Comparison of ENCODE assay signal across 12 cellular contexts in the genomic region with DNA sequence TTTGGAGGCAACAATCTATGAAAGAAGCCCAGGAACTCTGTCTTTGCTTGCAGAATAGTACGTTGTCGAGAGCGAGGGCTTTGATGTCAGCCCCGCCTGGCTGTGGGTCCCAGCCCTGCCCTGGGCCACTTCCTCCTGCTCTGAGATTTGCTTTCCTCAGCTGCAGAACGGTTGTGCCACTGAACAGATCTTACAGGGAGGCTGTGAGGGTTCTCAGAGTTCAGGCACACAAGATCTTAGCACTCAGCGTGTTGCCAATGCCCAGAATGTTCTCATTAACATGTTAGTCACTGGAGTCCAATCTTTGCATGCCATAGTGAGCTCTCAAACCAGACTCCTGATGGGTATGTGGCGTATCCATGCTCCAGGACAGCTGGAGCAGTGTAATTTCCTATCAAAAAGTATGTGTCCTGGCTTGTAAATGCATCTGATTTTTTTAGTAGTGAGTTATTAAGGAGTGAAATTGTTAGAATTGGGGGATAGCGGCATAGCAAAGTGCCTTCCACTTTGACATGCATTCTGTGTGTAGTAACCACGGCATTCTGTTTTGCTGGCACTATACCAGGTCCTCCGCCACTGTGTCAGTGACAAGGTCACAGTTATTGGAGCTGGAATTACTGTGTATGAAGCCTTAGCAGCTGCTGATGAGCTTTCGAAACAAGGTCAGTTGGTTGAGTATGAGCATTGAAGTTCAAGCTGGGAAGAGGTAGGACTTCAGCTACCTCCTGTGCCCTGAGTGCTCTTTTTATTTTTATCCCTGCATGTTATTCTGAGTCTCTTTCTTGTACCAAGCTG. TPM values are rescaled to one million over a fixed set of nuclear protein-coding genes. Genes with fewer than 3 reads are reported as not detected.
DNase-seq lines count a peak whose midpoint lies in the region; ATAC-seq and TF ChIP-seq lines count a peak whose summit lies in the region.
"Had no signal": no experiment of that assay in that cellular context is flagged by ENCODE, and none has a peak within 500 bp of the region (broad histone marks: within the 10 kb centered on the region; RNA-seq: fewer than 3 reads in every experiment).

No MANE protein-coding gene starts in this region.

- H3K4me3 ChIP-seq in suprapubic skin, result no peak overlapping the region
- H3K4me3 ChIP-seq: body of pancreas, neural progenitor cell had no signal

- H3K4me1 ChIP-seq in suprapubic skin, result peaks cover 11% of the 10 kb centered on the region

- no peaks in the 10 kb centered on the region for H3K9me3 ChIP-seq in suprapubic skin
- H3K9me3 ChIP-seq: body of pancreas had no signal

- peak; percentile 52 for DNase-seq in activated CD4-positive, alpha-beta T cell treated with anti-CD3 and anti-CD28 coated beads for 36 hours
- DNase-seq in activated CD4-positive, alpha-beta T cell treated with anti-CD3 and anti-CD28 coated beads, Interleukin-2, amount 50 U/mL, for 4 hours, result no peak
- DNase-seq in activated CD4-positive, alpha-beta memory T cell treated with anti-CD3 and anti-CD28 coated beads, Interleukin-2, amount 10 ng/mL, durations not matched to agents 7 days and 5 days, result peak; percentile 64
- DNase-seq in fibroblast of gingiva (ENCODE audit: low read depth) (peak; percentile 55), suprapubic skin (ENCODE audit: low spot score in 2 of 2) (no peak)
- DNase-seq in stimulated activated naive B cell treated with anti-CD40 and anti-IgM and Interleukin-4, amounts not matched to agents 10 μg/mL and 1 μg/mL and 100 μg/mL, for 72 hours, result no peak
- DNase-seq: NCI-H226, T-helper 9 cell had no signal

- 55% methylated on average over 11 of the region's 11 CpGs for WGBS in suprapubic skin

- no peaks in the 10 kb centered on the region for H3K27me3 ChIP-seq in suprapubic skin
- H3K27me3 ChIP-seq: body of pancreas, neural progenitor cell had no signal

- no peaks in the 10 kb centered on the region for H3K9me3 Mint-ChIP-seq in activated CD4-positive, alpha-beta T cell treated with anti-CD3 and anti-CD28 coated beads for 36 hours (ENCODE audit: low read depth)
- H3K9me3 Mint-ChIP-seq in activated CD4-positive, alpha-beta memory T cell treated with anti-CD3 and anti-CD28 coated beads, Interleukin-2, amount 10 ng/mL, durations not matched to agents 7 days and 5 days, result no peaks in the 10 kb centered on the region
- no peaks in the 10 kb centered on the region for H3K9me3 Mint-ChIP-seq in stimulated activated naive B cell treated with anti-CD40 and anti-IgM and Interleukin-4, amounts not matched to agents 10 μg/mL and 1 μg/mL and 100 μg/mL, for 72 hours

- TF ChIP-seq CTCF in suprapubic skin (IDR thresholded peaks at IDR 0.05), result no peak

- ATAC-seq in activated CD4-positive, alpha-beta T cell treated with anti-CD3 and anti-CD28 coated beads for 36 hours, result peak; percentile 87
- peak; percentile 69 to 79 for ATAC-seq in stimulated activated naive B cell treated with anti-CD40 and anti-IgM and Interleukin-4, amounts not matched to agents 10 μg/mL and 1 μg/mL and 100 μg/mL, for 72 hours (replicated peaks)
- no peak for ATAC-seq in GM21717 (IDR thresholded peaks at IDR 0.05; ENCODE audit: unreplicated experiment)
- no peak for ATAC-seq in GM18520 (IDR thresholded peaks at IDR 0.05; ENCODE audit: unreplicated experiment)
- ATAC-seq: body of pancreas had no signal

- POLR2A ChIA-PET in activated CD4-positive, alpha-beta T cell treated with anti-CD3 and anti-CD28 coated beads for 36 hours (lab: Charles Lee), result no interaction called here
- POLR2A ChIA-PET in activated CD4-positive, alpha-beta memory T cell treated with anti-CD3 and anti-CD28 coated beads, Interleukin-2, amount 10 ng/mL, durations not matched to agents 7 days and 5 days (lab: Charles Lee), result interaction anchor here (0.9 to 1.9 kb wide), 2 partner anchors 14 to 234 kb away, joined by 3 to 4 read pairs; no protein-coding TSS in a partner anchor

- CTCF ChIA-PET in activated CD4-positive, alpha-beta T cell treated with anti-CD3 and anti-CD28 coated beads for 36 hours (lab: Charles Lee), result interaction anchor here (0.7 to 2.4 kb wide), 5 partner anchors 17 to 346 kb away, joined by 3 to 8 read pairs (median 3); no protein-coding TSS in a partner anchor
- CTCF ChIA-PET in activated CD4-positive, alpha-beta memory T cell treated with anti-CD3 and anti-CD28 coated beads, Interleukin-2, amount 10 ng/mL, durations not matched to agents 7 days and 5 days (lab: Charles Lee), result interaction anchor here (1.0 to 3.0 kb wide), 3 partner anchors 10 to 30 kb away, joined by 4 to 19 read pairs (median 12); no protein-coding TSS in a partner anchor

- intact Hi-C loops in activated CD4-positive, alpha-beta T cell treated with anti-CD3 and anti-CD28 coated beads for 36 hours (cut with DNase I, micrococcal nuclease), result loop anchor here in 1 of 2 experiments (5.0 kb wide), 1 partner anchor 45 kb away; the partner anchor contains the start of gene FLNA

- TF ChIP-seq EP300 in suprapubic skin (IDR thresholded peaks at IDR 0.05), result no peak

- peaks cover 39% of the 10 kb centered on the region for H3K4me1 Mint-ChIP-seq in activated CD4-positive, alpha-beta T cell treated with anti-CD3 and anti-CD28 coated beads for 36 hours
- H3K4me1 Mint-ChIP-seq in activated CD4-positive, alpha-beta memory T cell treated with anti-CD3 and anti-CD28 coated beads, Interleukin-2, amount 10 ng/mL, durations not matched to agents 7 days and 5 days, result peaks cover 30% of the 10 kb centered on the region
- H3K4me1 Mint-ChIP-seq in stimulated activated naive B cell treated with anti-CD40 and anti-IgM and Interleukin-4, amounts not matched to agents 10 μg/mL and 1 μg/mL and 100 μg/mL, for 72 hours, result peaks cover 11 to 22% of the 10 kb centered on the region in 2 donors

- peak overlapping the region; percentile 82 for H3K27ac Mint-ChIP-seq in activated CD4-positive, alpha-beta T cell treated with anti-CD3 and anti-CD28 coated beads for 36 hours
- peak overlapping the region; percentile 84 for H3K27ac Mint-ChIP-seq in activated CD4-positive, alpha-beta memory T cell treated with anti-CD3 and anti-CD28 coated beads, Interleukin-2, amount 10 ng/mL, durations not matched to agents 7 days and 5 days
- H3K27ac Mint-ChIP-seq in stimulated activated naive B cell treated with anti-CD40 and anti-IgM and Interleukin-4, amounts not matched to agents 10 μg/mL and 1 μg/mL and 100 μg/mL, for 72 hours, result no peak overlapping the region
- H3K27ac Mint-ChIP-seq: neural progenitor cell had no signal

- H3K36me3 Mint-ChIP-seq in activated CD4-positive, alpha-beta T cell treated with anti-CD3 and anti-CD28 coated beads for 36 hours (ENCODE audit: low read depth), result no peaks in the 10 kb centered on the region
- H3K36me3 Mint-ChIP-seq in activated CD4-positive, alpha-beta memory T cell treated with anti-CD3 and anti-CD28 coated beads, Interleukin-2, amount 10 ng/mL, durations not matched to agents 7 days and 5 days (ENCODE audit: low read depth), result no peaks in the 10 kb centered on the region
- no peaks in the 10 kb centered on the region for H3K36me3 Mint-ChIP-seq in stimulated activated naive B cell treated with anti-CD40 and anti-IgM and Interleukin-4, amounts not matched to agents 10 μg/mL and 1 μg/mL and 100 μg/mL, for 72 hours
- H3K36me3 Mint-ChIP-seq: neural progenitor cell had no signal

- TF ChIP-seq POLR2A in suprapubic skin (IDR thresholded peaks at IDR 0.05), result no peak

- no peak overlapping the region for H3K27ac ChIP-seq in suprapubic skin
- H3K27ac ChIP-seq: body of pancreas, neural progenitor cell had no signal

- no peaks in the 10 kb centered on the region for H3K27me3 Mint-ChIP-seq in activated CD4-positive, alpha-beta T cell treated with anti-CD3 and anti-CD28 coated beads for 36 hours
- H3K27me3 Mint-ChIP-seq in activated CD4-positive, alpha-beta memory T cell treated with anti-CD3 and anti-CD28 coated beads, Interleukin-2, amount 10 ng/mL, durations not matched to agents 7 days and 5 days, result no peaks in the 10 kb centered on the region
- no peaks in the 10 kb centered on the region for H3K27me3 Mint-ChIP-seq in stimulated activated naive B cell treated with anti-CD40 and anti-IgM and Interleukin-4, amounts not matched to agents 10 μg/mL and 1 μg/mL and 100 μg/mL, for 72 hours

- H3K36me3 ChIP-seq in suprapubic skin, result no peaks in the 10 kb centered on the region
- H3K36me3 ChIP-seq: neural progenitor cell had no signal

- peak overlapping the region; percentile 39 for H3K4me3 Mint-ChIP-seq in activated CD4-positive, alpha-beta T cell treated with anti-CD3 and anti-CD28 coated beads for 36 hours
- peak overlapping the region; percentile 40 for H3K4me3 Mint-ChIP-seq in activated CD4-positive, alpha-beta memory T cell treated with anti-CD3 and anti-CD28 coated beads, Interleukin-2, amount 10 ng/mL, durations not matched to agents 7 days and 5 days
- H3K4me3 Mint-ChIP-seq in stimulated activated naive B cell treated with anti-CD40 and anti-IgM and Interleukin-4, amounts not matched to agents 10 μg/mL and 1 μg/mL and 100 μg/mL, for 72 hours, result no peak overlapping the region
- H3K4me3 Mint-ChIP-seq: neural progenitor cell had no signal

RNA-seq across cellular contexts. Expression of gene TKTL1, which starts 31.6 kb away (rescaled TPM):
- total RNA-seq in activated CD4-positive, alpha-beta T cell treated with anti-CD3 and anti-CD28 coated beads for 36 hours, result under 1 TPM in 1 of 2 experiments, not detected in 1; 0.23 TPM
- 1 to 10 TPM in 1 of 2 experiments, under 1 TPM in 1; 0.85 to 2.0 TPM for total RNA-seq in activated CD4-positive, alpha-beta memory T cell treated with anti-CD3 and anti-CD28 coated beads, Interleukin-2, amount 10 ng/mL, durations not matched to agents 7 days and 5 days
- total RNA-seq in suprapubic skin, result under 1 TPM in 3 of 4 donors, not detected in 1; 0.24 to 0.51 (median 0.34) TPM
- total RNA-seq: body of pancreas had no signal

RNA-seq across cellular contexts. Expression of gene TEX28, which starts 32.3 kb away (rescaled TPM):
- total RNA-seq in activated CD4-positive, alpha-beta T cell treated with anti-CD3 and anti-CD28 coated beads for 36 hours, result not detected
- not detected for total RNA-seq in activated CD4-positive, alpha-beta memory T cell treated with anti-CD3 and anti-CD28 coated beads, Interleukin-2, amount 10 ng/mL, durations not matched to agents 7 days and 5 days
- 1 to 10 TPM in 1 of 4 donors, not detected in 3; 3.3 TPM for total RNA-seq in suprapubic skin
- total RNA-seq: body of pancreas had no signal

RNA-seq across cellular contexts. Expression of gene FLNA, which starts 47.2 kb away (rescaled TPM):
- 1,000 to 10,000 TPM in 1 of 2 experiments, 100 to 1,000 TPM in 1; 891 to 1,083 TPM for total RNA-seq in activated CD4-positive, alpha-beta T cell treated with anti-CD3 and anti-CD28 coated beads for 36 hours
- 1,000 to 10,000 TPM; 1,571 to 1,579 TPM for total RNA-seq in activated CD4-positive, alpha-beta memory T cell treated with anti-CD3 and anti-CD28 coated beads, Interleukin-2, amount 10 ng/mL, durations not matched to agents 7 days and 5 days
- total RNA-seq in suprapubic skin, result 100 to 1,000 TPM; 374 to 402 (median 386) TPM

RNA-seq across cellular contexts. Expression of gene EMD, which starts 51.9 kb away (rescaled TPM):
- total RNA-seq in activated CD4-positive, alpha-beta T cell treated with anti-CD3 and anti-CD28 coated beads for 36 hours, result 10 to 100 TPM; 75.9 to 89.4 TPM
- total RNA-seq in activated CD4-positive, alpha-beta memory T cell treated with anti-CD3 and anti-CD28 coated beads, Interleukin-2, amount 10 ng/mL, durations not matched to agents 7 days and 5 days, result 10 to 100 TPM; 65.5 to 66.0 TPM
- total RNA-seq in suprapubic skin, result 10 to 100 TPM; 34.4 to 57.0 (median 53.0) TPM

Comparison
In these comparisons a context has a peak if more than half of its experiments do, and no peak if none do; other contexts are left out.
1. DNase-seq: peak in activated CD4-positive, alpha-beta T cell treated with anti-CD3 and anti-CD28 coated beads for 36 hours (single experiment), activated CD4-positive, alpha-beta memory T cell treated with anti-CD3 and anti-CD28 coated beads, Interleukin-2, amount 10 ng/mL, durations not matched to agents 7 days and 5 days (single experiment) and fibroblast of gingiva (single experiment); none in activated CD4-positive, alpha-beta T cell treated with anti-CD3 and anti-CD28 coated beads, Interleukin-2, amount 50 U/mL, for 4 hours (0 of 2), stimulated activated naive B cell treated with anti-CD40 and anti-IgM and Interleukin-4, amounts not matched to agents 10 μg/mL and 1 μg/mL and 100 μg/mL, for 72 hours (single experiment) and suprapubic skin (0 of 2).
2. ATAC-seq: peak in activated CD4-positive, alpha-beta T cell treated with anti-CD3 and anti-CD28 coated beads for 36 hours (single experiment) and stimulated activated naive B cell treated with anti-CD40 and anti-IgM and Interleukin-4, amounts not matched to agents 10 μg/mL and 1 μg/mL and 100 μg/mL, for 72 hours (2 of 2); none in GM21717 (single experiment) and GM18520 (single experiment).
3. H3K4me3 Mint-ChIP-seq: peak in activated CD4-positive, alpha-beta T cell treated with anti-CD3 and anti-CD28 coated beads for 36 hours (single experiment) and activated CD4-positive, alpha-beta memory T cell treated with anti-CD3 and anti-CD28 coated beads, Interleukin-2, amount 10 ng/mL, durations not matched to agents 7 days and 5 days (single experiment); none in stimulated activated naive B cell treated with anti-CD40 and anti-IgM and Interleukin-4, amounts not matched to agents 10 μg/mL and 1 μg/mL and 100 μg/mL, for 72 hours (0 of 2).